ENCODE assay signal across 24 cellular contexts in the genomic region with DNA sequence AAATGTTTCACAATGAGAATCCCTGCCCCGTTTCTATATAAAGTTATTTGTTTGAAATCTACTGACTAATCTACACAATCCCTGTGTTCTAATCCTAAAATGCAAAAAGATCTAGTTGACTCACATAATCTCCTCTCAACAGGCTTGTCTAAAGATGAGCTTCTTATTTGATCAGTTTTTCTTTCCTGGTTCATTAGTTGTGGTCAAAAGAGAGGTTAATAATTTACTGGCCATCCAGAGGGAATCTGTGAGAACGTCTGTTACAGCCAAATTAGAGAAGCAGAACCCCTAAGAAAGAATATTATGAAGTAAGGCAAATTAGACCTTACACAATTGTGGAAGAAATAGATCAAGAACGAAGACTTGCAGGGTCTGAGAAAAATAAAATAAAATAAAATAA.
"Had no signal": no experiment of that assay in that cellular context is flagged by ENCODE, and none has a peak within 500 bp of the region (broad histone marks: within the 10 kb centered on the region; RNA-seq: fewer than 3 reads in every experiment).

No MANE protein-coding gene starts in this region.

- ATAC-seq: left colon; lower lobe of right lung; mucosa of descending colon; natural killer cell treated with Interleukin-12 subunit alpha and Interleukin-12 subunit beta and Interleukin-15 and Interleukin-18, amount 100 ng/mL, for 72 hours; right cardiac atrium; stimulated activated effector memory CD8-positive, alpha-beta T cell treated with anti-CD3 and anti-CD28 coated beads, Interleukin-12 subunit alpha, Interleukin-12 subunit beta, amount 100 ng/mL, for 72 hours had no signal

- H3K4me1 Mint-ChIP-seq: neural progenitor cell; stimulated activated effector memory CD8-positive, alpha-beta T cell treated with anti-CD3 and anti-CD28 coated beads, Interleukin-12 subunit alpha, Interleukin-12 subunit beta, amount 100 ng/mL, for 72 hours had no signal

- H2AFZ ChIP-seq: neural progenitor cell had no signal

- H3K9me3 Mint-ChIP-seq: neural progenitor cell, type B pancreatic cell had no signal

- H3K27me3 Mint-ChIP-seq: dendritic cell treated with granulocyte-macrophage colony-stimulating factor and Interleukin-4, amounts not matched to agents 40 ng/mL and 50 ng/mL, for 4 days; natural killer cell treated with Interleukin-12 subunit alpha and Interleukin-12 subunit beta and Interleukin-15 and Interleukin-18, amount 100 ng/mL, for 72 hours; type B pancreatic cell had no signal

- H3K36me3 Mint-ChIP-seq: naive B cell; natural killer cell treated with Interleukin-12 subunit alpha and Interleukin-12 subunit beta and Interleukin-15 and Interleukin-18, amount 100 ng/mL, for 72 hours; neural progenitor cell; stimulated activated effector memory CD8-positive, alpha-beta T cell treated with anti-CD3 and anti-CD28 coated beads, Interleukin-12 subunit alpha, Interleukin-12 subunit beta, amount 100 ng/mL, for 72 hours; type B pancreatic cell had no signal

- H3K36me3 ChIP-seq: colonic mucosa, esophagus squamous epithelium, left ventricle myocardium inferior, lower lobe of right lung, neural progenitor cell, prostate gland, sigmoid colon, stomach, thyroid gland had no signal

- H3K27ac Mint-ChIP-seq: dendritic cell treated with granulocyte-macrophage colony-stimulating factor and Interleukin-4, amounts not matched to agents 40 ng/mL and 50 ng/mL, for 4 days; naive B cell; natural killer cell treated with Interleukin-12 subunit alpha and Interleukin-12 subunit beta and Interleukin-15 and Interleukin-18, amount 100 ng/mL, for 72 hours; neural progenitor cell; stimulated activated effector memory CD8-positive, alpha-beta T cell treated with anti-CD3 and anti-CD28 coated beads, Interleukin-12 subunit alpha, Interleukin-12 subunit beta, amount 100 ng/mL, for 72 hours; type B pancreatic cell had no signal

- H3K4me2 ChIP-seq: neural progenitor cell had no signal

- H3K27ac ChIP-seq: colonic mucosa, esophagus squamous epithelium, left ventricle myocardium inferior, lower lobe of right lung, neural progenitor cell, prostate gland, sigmoid colon, stomach, thyroid gland had no signal

- H3K27me3 ChIP-seq: colonic mucosa, esophagus squamous epithelium, neural progenitor cell, sigmoid colon, stomach, thyroid gland had no signal

- H3K4me1 ChIP-seq: colonic mucosa, esophagus squamous epithelium, left ventricle myocardium inferior, lower lobe of right lung, neural progenitor cell, prostate gland, sigmoid colon, stomach, thyroid gland had no signal

- H3K4me3 Mint-ChIP-seq: dendritic cell treated with granulocyte-macrophage colony-stimulating factor and Interleukin-4, amounts not matched to agents 40 ng/mL and 50 ng/mL, for 4 days; naive B cell; natural killer cell treated with Interleukin-12 subunit alpha and Interleukin-12 subunit beta and Interleukin-15 and Interleukin-18, amount 100 ng/mL, for 72 hours; neural progenitor cell; stimulated activated effector memory CD8-positive, alpha-beta T cell treated with anti-CD3 and anti-CD28 coated beads, Interleukin-12 subunit alpha, Interleukin-12 subunit beta, amount 100 ng/mL, for 72 hours; type B pancreatic cell had no signal

- DNase-seq: colonic mucosa; effector CD8-positive, alpha-beta T cell; erythroblast; esophagus squamous epithelium; foreskin melanocyte; left colon; left ventricle myocardium inferior; lower lobe of right lung; mucosa of descending colon; naive B cell; nucleus accumbens; right cardiac atrium; sigmoid colon; stimulated activated CD4-positive, alpha-beta T cell treated with anti-CD3 and anti-CD28 coated beads, Interleukin-2, amount 100 ng/mL, for 24 hours; stimulated activated CD4-positive, alpha-beta T cell treated with anti-CD3 and anti-CD28 coated beads, Interleukin-4, amount 100 ng/mL, for 24 hours; stimulated activated naive CD4-positive, alpha-beta T cell treated with Interleukin-2 at 50 U/mL for 16 hours; stomach; thyroid gland had no signal

- H3K4me3 ChIP-seq: colonic mucosa, esophagus squamous epithelium, left ventricle myocardium inferior, lower lobe of right lung, mucosa of descending colon, neural progenitor cell, prostate gland, sigmoid colon, stomach, thyroid gland had no signal
